ENCODE assay signal across 15 cellular contexts in genomic region chr9:126009047-126009446, GRCh38.
DNase-seq lines count a peak whose midpoint lies in the region; ATAC-seq and TF ChIP-seq lines count a peak whose summit lies in the region.
"Had no signal": no experiment of that assay in that cellular context is flagged by ENCODE, and none has a peak within 500 bp of the region (broad histone marks: within the 10 kb centered on the region; RNA-seq: fewer than 3 reads in every experiment).

No MANE protein-coding gene starts in this region.

- no peak overlapping the region for H3K4me2 ChIP-seq in neural cell (ENCODE audit: low read length)

- H3K9ac ChIP-seq in neural cell (ENCODE audit: low read length), result no peak overlapping the region

- no peak overlapping the region for H3K4me3 ChIP-seq in brain microvascular endothelial cell (ENCODE audit: low read depth, low read length)
- H3K4me3 ChIP-seq in neural cell (ENCODE audit: low read length), result no peak overlapping the region
- H3K4me3 ChIP-seq: lower lobe of right lung, vagina had no signal

- no peak for TF ChIP-seq EP300 in neural cell (conservative IDR thresholded peaks at IDR 0.05; ENCODE audit: poor library complexity, severe bottlenecking)

- TF ChIP-seq RAD21 in neural cell (conservative IDR thresholded peaks at IDR 0.05), result no peak

- TF ChIP-seq CTCF in brain microvascular endothelial cell (IDR thresholded peaks at IDR 0.05; ENCODE audit: low read depth, low read length, missing control alignments) (peak; percentile 53), neural cell (IDR thresholded peaks at IDR 0.05; ENCODE audit: poor library complexity, severe bottlenecking) (no peak)

- H2AFZ ChIP-seq in neural cell (ENCODE audit: low read depth, low read length), result no peak overlapping the region

- H3K9me2 ChIP-seq in neural cell (ENCODE audit: insufficient read depth, low read length), result no peaks in the 10 kb centered on the region

- DNase-seq in NCI-H82 (lab: John Stamatoyannopoulos, UW), result peak; percentile 17
- no peak for DNase-seq in NCI-H82 treated with DMSO at 0.1 percent for 48 hours (lab: John Stamatoyannopoulos, UW; ENCODE audit: unreplicated experiment)
- DNase-seq in KBM-7, result peak; percentile 21
- DNase-seq in brain microvascular endothelial cell, result no peak
- no peak for DNase-seq in COLO829 (ENCODE audit: low spot score)
- DNase-seq in globus pallidus (ENCODE audit: low spot score), result no peak
- DNase-seq: amniotic stem cell; effector memory CD4-positive, alpha-beta T cell; hippocampal formation; lower lobe of right lung; NCI-H446; SIG-M5 had no signal

- H3K36me3 ChIP-seq in brain microvascular endothelial cell (replicated peaks) (no peaks in the 10 kb centered on the region), neural cell (ENCODE audit: insufficient read depth, low read length) (no peaks in the 10 kb centered on the region)
- H3K36me3 ChIP-seq: lower lobe of right lung, vagina had no signal

- ATAC-seq in HG03342 (IDR thresholded peaks at IDR 0.05; ENCODE audit: unreplicated experiment), result no peak
- ATAC-seq: lower lobe of right lung had no signal

- no peaks in the 10 kb centered on the region for H4K20me1 ChIP-seq in neural cell (ENCODE audit: insufficient read depth)

- in situ Hi-C loops in KBM-7 (cut with MboI; ENCODE audit: low pct_unique_long_range_greater_than_20kb, low sequenced_read_pairs), result no loop called here
- in situ Hi-C loops in brain microvascular endothelial cell (cut with HindIII; ENCODE audit: low pct_ligation_motif_present, low sequenced_read_pairs), result no loop called here

- no peaks in the 10 kb centered on the region for H3K27me3 ChIP-seq in brain microvascular endothelial cell (replicated peaks)
- H3K27me3 ChIP-seq in neural cell (ENCODE audit: insufficient read depth, low read depth, low read length), result no peaks in the 10 kb centered on the region
- H3K27me3 ChIP-seq: vagina had no signal

- peaks cover 8% of the 10 kb centered on the region for H3K9me3 ChIP-seq in neural cell (ENCODE audit: low read length)
- H3K9me3 ChIP-seq: vagina had no signal

- H3K27ac ChIP-seq in brain microvascular endothelial cell (no peak overlapping the region), neural cell (ENCODE audit: low read length) (no peak overlapping the region)
- H3K27ac ChIP-seq: lower lobe of right lung, vagina had no signal

- no peaks in the 10 kb centered on the region for H3F3A ChIP-seq in neural cell (ENCODE audit: insufficient read depth, low read length, poor library complexity, severe bottlenecking)

- no peaks in the 10 kb centered on the region for H3K79me2 ChIP-seq in neural cell (replicated peaks; ENCODE audit: insufficient read depth, low read length)

TF ChIP-seq in neural cell, 6 proteins besides CTCF, POLR2A, EP300 and RAD21:
- no peak for TF ChIP-seq TAF1 (IDR thresholded peaks at IDR 0.05; ENCODE audit: low read depth)
- TF ChIP-seq SMC3 (conservative IDR thresholded peaks at IDR 0.05; ENCODE audit: poor library complexity), result peak; percentile 17

Comparison
In these comparisons a context has a peak if more than half of its experiments do, and no peak if none do; other contexts are left out.
1. DNase-seq: peak in NCI-H82 (single experiment) and KBM-7 (single experiment); none in NCI-H82 treated with DMSO at 0.1 percent for 48 hours (single experiment), brain microvascular endothelial cell (single experiment), COLO829 (single experiment) and globus pallidus (single experiment).